13 cellular contexts compared by ENCODE assay signal in genomic region chr1:56788588-56788987, GRCh38.
A peak's percentile ranks its signal among the peaks of the same experiment; 100 is the strongest.
DNase-seq lines count a peak whose midpoint lies in the region; ATAC-seq and TF ChIP-seq lines count a peak whose summit lies in the region.
"Had no signal": no experiment of that assay in that cellular context is flagged by ENCODE, and none has a peak within 500 bp of the region (broad histone marks: within the 10 kb centered on the region; RNA-seq: fewer than 3 reads in every experiment).

No MANE protein-coding gene starts in this region.

- H3K4me3 ChIP-seq in cardiac fibroblast (replicated peaks in 1 of 2; ENCODE audit: low read depth in 2 of 2, low read length in 2 of 2) = no peak overlapping the region
- H3K4me3 ChIP-seq: neural progenitor cell, SJSA1 had no signal

- no peak for ATAC-seq in GM18502 (IDR thresholded peaks at IDR 0.05; ENCODE audit: poor library complexity, unreplicated experiment)
- no peak for ATAC-seq in HG03521 (IDR thresholded peaks at IDR 0.05; ENCODE audit: unreplicated experiment)

- TF ChIP-seq CTCF in cardiac fibroblast (IDR thresholded peaks at IDR 0.05; ENCODE audit: low read depth, low read length) = no peak

- DNase-seq in DMS153 (lab: John Stamatoyannopoulos, UW) (peak; percentile 96), NCI-H2171 treated with DMSO at 0.1 percent for 48 hours (lab: John Stamatoyannopoulos, UW) (peak; percentile 69), cardiac fibroblast (ENCODE audit: low read depth in 2 of 2) (peak; percentile 4 to 31), medulla oblongata (ENCODE audit: extremely low spot score) (peak; percentile 37)
- DNase-seq in stimulated activated CD4-positive, alpha-beta T cell treated with anti-CD3 and anti-CD28 coated beads, Interleukin-2, amount 100 ng/mL, for 24 hours = no peak
- DNase-seq in activated CD8-positive, alpha-beta memory T cell treated with anti-CD3 and anti-CD28 coated beads for 24 hours = no peak
- DNase-seq: activated CD4-positive, alpha-beta T cell treated with anti-CD3 and anti-CD28 coated beads, Interleukin-2, amount 50 U/mL, for 4 hours; aorta; glutamatergic neuron had no signal

Comparison
In these comparisons a context has a peak if more than half of its experiments do, and no peak if none do; other contexts are left out.
1. DNase-seq: peak in DMS153 (single experiment), NCI-H2171 treated with DMSO at 0.1 percent for 48 hours (single experiment), cardiac fibroblast (2 of 2) and medulla oblongata (single experiment); none in stimulated activated CD4-positive, alpha-beta T cell treated with anti-CD3 and anti-CD28 coated beads, Interleukin-2, amount 100 ng/mL, for 24 hours (0 of 2) and activated CD8-positive, alpha-beta memory T cell treated with anti-CD3 and anti-CD28 coated beads for 24 hours (single experiment).